8 cellular contexts compared by ENCODE assay signal in the genomic region with DNA sequence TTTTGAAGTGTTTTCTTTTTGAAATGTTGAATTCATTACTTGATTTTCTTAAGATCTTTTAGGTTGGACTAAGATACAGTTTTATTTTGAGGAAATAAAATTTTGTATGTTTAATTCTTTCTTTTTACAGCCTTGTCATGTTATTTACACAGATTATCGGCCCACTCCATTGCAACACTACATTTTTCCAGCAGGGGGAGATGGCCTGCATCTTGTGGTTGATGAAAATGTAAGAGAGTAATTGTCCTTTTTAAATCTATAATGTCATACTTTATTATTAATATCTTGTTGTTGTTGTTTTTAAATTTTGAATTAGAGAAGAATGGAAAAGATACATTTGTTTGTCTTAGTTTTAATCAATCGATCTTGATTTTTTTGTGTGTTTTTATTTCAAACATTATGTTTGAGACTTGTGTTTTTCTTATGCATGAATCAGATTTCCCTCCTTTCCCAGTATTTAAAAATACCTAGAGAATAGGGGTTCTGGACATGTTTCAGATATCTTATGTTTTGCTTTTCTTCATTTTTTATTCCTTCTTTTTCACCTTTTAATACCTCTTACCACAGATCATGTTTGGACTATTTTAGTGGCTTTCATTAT. TPM values are rescaled to one million over a fixed set of nuclear protein-coding genes. Genes with fewer than 3 reads are reported as not detected.
DNase-seq lines count a peak whose midpoint lies in the region; ATAC-seq and TF ChIP-seq lines count a peak whose summit lies in the region.

No MANE protein-coding gene starts in this region.

- H3K27me3 ChIP-seq in kidney epithelial cell (ENCODE audit: control insufficient read depth, insufficient read depth, low read length): no peaks in the 10 kb centered on the region

- no peaks in the 10 kb centered on the region for H3K36me3 ChIP-seq in kidney epithelial cell (ENCODE audit: control insufficient read depth, insufficient read depth, low read length)

- DNase-seq in DMS53 treated with DMSO at 0.1 percent for 48 hours (lab: John Stamatoyannopoulos, UW; ENCODE audit: unreplicated experiment): peak; percentile 14
- peak; percentile 32 for DNase-seq in UCSD-AML1 (lab: John Stamatoyannopoulos, UW; ENCODE audit: unreplicated experiment)
- peak; percentile 11 to 73 for DNase-seq in T47D (ENCODE audit: low read depth in 1 of 2, low spot score in 1 of 2)
- DNase-seq in kidney epithelial cell (ENCODE audit: low read depth): no peak
- DNase-seq in stimulated activated CD4-positive, alpha-beta T cell treated with anti-CD3 and anti-CD28 coated beads, Interleukin-2, amount 100 ng/mL, for 48 hours: peak; percentile 57 to 71

- TF ChIP-seq RAD21 in Ishikawa (IDR thresholded peaks at IDR 0.05; ENCODE audit: low read depth): peak; percentile 53

- TF ChIP-seq CTCF in kidney epithelial cell (IDR thresholded peaks at IDR 0.05; ENCODE audit: insufficient read depth, low read length, poor library complexity, severe bottlenecking): peak; percentile 78

- in situ Hi-C loops in T47D (cut with HindIII; ENCODE audit: low pct_unique_long_range_greater_than_20kb, low sequenced_read_pairs): no loop called here

- H3K4me3 ChIP-seq in kidney epithelial cell (ENCODE audit: low read depth, low read length): no peak overlapping the region

- ATAC-seq in GM18517 (IDR thresholded peaks at IDR 0.05; ENCODE audit: unreplicated experiment) (no peak), GM21528 (IDR thresholded peaks at IDR 0.05; ENCODE audit: low FRiP score, unreplicated experiment) (no peak)

- no peak for TF ChIP-seq EP300 in Ishikawa (IDR thresholded peaks at IDR 0.05; ENCODE audit: borderline replicate concordance)

TF ChIP-seq in Ishikawa, 13 proteins besides CTCF, POLR2A, EP300 and RAD21:
- TF ChIP-seq CREB1 (IDR thresholded peaks at IDR 0.05; ENCODE audit: low read depth) (no peak), FOXM1 (IDR thresholded peaks at IDR 0.05; ENCODE audit: borderline replicate concordance, low read depth) (no peak), CEBPB (IDR thresholded peaks at IDR 0.05) (no peak), TEAD4 (IDR thresholded peaks at IDR 0.05) (no peak), YY1 (IDR thresholded peaks at IDR 0.05; ENCODE audit: low read depth) (no peak), TAF1 (IDR thresholded peaks at IDR 0.05; ENCODE audit: low read depth) (no peak), NFIC (IDR thresholded peaks at IDR 0.05) (no peak), ZBTB7A (IDR thresholded peaks at IDR 0.05; ENCODE audit: low read depth) (no peak)

RNA-seq across cellular contexts. Expression of a gene that starts 36.7 kb away (rescaled TPM):
- total RNA-seq in kidney epithelial cell: 35.7 and 62.4 TPM in 2 replicates

RNA-seq across cellular contexts. Expression of a gene that starts 37.0 kb away (rescaled TPM):
- 17.0 and 21.6 TPM in 2 replicates for total RNA-seq in kidney epithelial cell
